Comparison of ENCODE assay signal across 10 cellular contexts in the genomic region with DNA sequence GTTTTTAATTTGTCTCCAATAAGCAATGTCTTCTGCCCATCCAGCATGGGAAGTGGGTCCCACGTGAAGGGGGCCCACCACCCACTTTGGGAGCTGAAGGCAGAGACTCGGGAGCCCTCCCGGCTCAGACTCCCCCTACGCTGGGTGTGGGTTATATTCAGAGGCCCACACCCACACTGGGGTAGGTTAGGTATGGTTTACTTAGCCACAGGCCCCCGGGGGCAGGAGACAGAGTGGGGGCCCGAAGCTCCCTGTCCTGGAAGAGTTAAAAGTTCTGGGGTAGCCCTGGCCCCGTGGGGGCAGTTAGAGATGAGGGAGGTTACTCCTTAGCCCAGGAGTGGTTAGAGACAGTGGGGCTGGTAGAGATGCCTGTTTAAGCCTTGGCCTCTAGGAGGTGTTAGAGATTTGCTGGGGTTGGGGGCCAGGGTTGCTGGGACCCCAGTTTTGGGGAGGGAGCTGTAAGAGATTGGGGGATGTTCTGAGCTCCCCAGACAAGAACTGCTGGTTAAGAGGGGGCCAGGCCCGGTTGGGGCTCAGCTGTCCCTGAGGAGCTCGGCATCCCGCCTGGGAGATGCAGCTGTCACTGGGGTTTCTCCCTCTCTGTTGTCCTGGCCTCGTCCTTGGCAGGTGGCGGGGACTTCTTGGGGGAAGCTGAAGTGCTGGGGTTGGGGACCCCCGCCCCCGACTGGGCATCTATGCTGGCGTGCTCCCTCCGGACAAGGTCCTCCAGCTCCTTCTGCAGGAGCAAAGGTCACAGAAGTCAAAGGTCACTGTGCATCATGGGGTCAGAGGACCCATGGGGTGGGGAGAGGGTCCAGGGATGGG. TPM values are rescaled to one million over a fixed set of nuclear protein-coding genes. Genes with fewer than 3 reads are reported as not detected.
A peak's percentile ranks its signal among the peaks of the same experiment; 100 is the strongest.
DNase-seq lines count a peak whose midpoint lies in the region; ATAC-seq and TF ChIP-seq lines count a peak whose summit lies in the region.
"Had no signal": no experiment of that assay in that cellular context is flagged by ENCODE, and none has a peak within 500 bp of the region (broad histone marks: within the 10 kb centered on the region; RNA-seq: fewer than 3 reads in every experiment).

No MANE protein-coding gene starts in this region.

- CTCF ChIA-PET in Caco-2 (lab: Charles Lee) = interaction anchor here (1.4 kb wide), 1 partner anchor 26 kb away, joined by 3 read pairs; no protein-coding TSS in a partner anchor

- no peaks in the 10 kb centered on the region for H3K9me3 Mint-ChIP-seq in Caco-2 (ENCODE audit: unreplicated experiment)
- no peaks in the 10 kb centered on the region for H3K9me3 Mint-ChIP-seq in natural killer cell treated with Interleukin-12 subunit alpha and Interleukin-12 subunit beta and Interleukin-15 and Interleukin-18, amount 100 ng/mL, for 72 hours

- intact Hi-C loops in Caco-2 (cut with micrococcal nuclease; ENCODE audit: unreplicated experiment) = no loop called here

- H3K27me3 ChIP-seq in Caco-2 (replicated peaks; ENCODE audit: control insufficient read depth, insufficient read depth, low read length) (no peaks in the 10 kb centered on the region), Loucy (ENCODE audit: insufficient read depth, low read length, poor library complexity, severe bottlenecking) (no peaks in the 10 kb centered on the region), HAP-1 (ENCODE audit: low read depth) (no peaks in the 10 kb centered on the region)

- no peak for DNase-seq in Caco-2
- DNase-seq in choroid plexus epithelial cell (ENCODE audit: low read depth) = no peak
- DNase-seq in natural killer cell treated with Interleukin-12 subunit alpha and Interleukin-12 subunit beta and Interleukin-15 and Interleukin-18, amount 100 ng/mL, for 72 hours (ENCODE audit: low spot score) = no peak
- DNase-seq in NCI-H345 (lab: John Stamatoyannopoulos, UW) = no peak
- DNase-seq in HAP-1 (ENCODE audit: low spot score in 2 of 2) = no peak
- no peak for DNase-seq in GM19238 (ENCODE audit: insufficient read length, low spot score)
- no peak for DNase-seq in C1 segment of cervical spinal cord (lab: John Stamatoyannopoulos, UW)
- DNase-seq: HCEC 1CT, left ventricle myocardium superior had no signal

- peak; percentile 36 to 37 for ATAC-seq in natural killer cell treated with Interleukin-12 subunit alpha and Interleukin-12 subunit beta and Interleukin-15 and Interleukin-18, amount 100 ng/mL, for 72 hours

- no peaks in the 10 kb centered on the region for H4K20me1 ChIP-seq in Loucy (ENCODE audit: insufficient read depth, low read length, poor library complexity, severe bottlenecking)

- H3K9me3 ChIP-seq in Caco-2 (no peaks in the 10 kb centered on the region), Loucy (ENCODE audit: insufficient read depth, low read depth, low read length) (no peaks in the 10 kb centered on the region), HAP-1 (no peaks in the 10 kb centered on the region)

- H3K27me3 Mint-ChIP-seq in Caco-2 (ENCODE audit: insufficient read depth, unreplicated experiment) = no peaks in the 10 kb centered on the region
- H3K27me3 Mint-ChIP-seq in natural killer cell treated with Interleukin-12 subunit alpha and Interleukin-12 subunit beta and Interleukin-15 and Interleukin-18, amount 100 ng/mL, for 72 hours = no peaks in the 10 kb centered on the region

- H3K36me3 Mint-ChIP-seq in Caco-2 (ENCODE audit: insufficient read depth, unreplicated experiment) = peaks cover 11% of the 10 kb centered on the region
- H3K36me3 Mint-ChIP-seq in natural killer cell treated with Interleukin-12 subunit alpha and Interleukin-12 subunit beta and Interleukin-15 and Interleukin-18, amount 100 ng/mL, for 72 hours = no peaks in the 10 kb centered on the region

- peaks cover 24% of the 10 kb centered on the region for H3F3A ChIP-seq in Loucy (ENCODE audit: low read depth)

- peak overlapping the region; percentile 94 for H3K4me2 ChIP-seq in Loucy (ENCODE audit: low read depth, low read length, poor library complexity, severe bottlenecking)

- H3K4me3 ChIP-seq in Caco-2 (ENCODE audit: low read depth, low read length) = no peak overlapping the region
- peak overlapping the region; percentile 72 for H3K4me3 ChIP-seq in Loucy (ENCODE audit: low read length, poor library complexity, severe bottlenecking)
- no peak overlapping the region for H3K4me3 ChIP-seq in choroid plexus epithelial cell (ENCODE audit: low read depth, low read length)
- no peak overlapping the region for H3K4me3 ChIP-seq in HAP-1

- TSS peak; percentile 69 for BruUV-seq in Caco-2 (replicated peaks; lab: Mats Ljungman, UMichigan)

- peaks cover 33% of the 10 kb centered on the region for H3K4me1 Mint-ChIP-seq in Caco-2 (ENCODE audit: low read depth, unreplicated experiment)
- H3K4me1 Mint-ChIP-seq in natural killer cell treated with Interleukin-12 subunit alpha and Interleukin-12 subunit beta and Interleukin-15 and Interleukin-18, amount 100 ng/mL, for 72 hours (ENCODE audit: low read depth in 2 of 2) = peaks cover 23% of the 10 kb centered on the region in 2 donors

- peak overlapping the region; percentile 89 for H3K27ac Mint-ChIP-seq in Caco-2 (ENCODE audit: unreplicated experiment)
- H3K27ac Mint-ChIP-seq in natural killer cell treated with Interleukin-12 subunit alpha and Interleukin-12 subunit beta and Interleukin-15 and Interleukin-18, amount 100 ng/mL, for 72 hours = peak overlapping the region; percentile 98

- TF ChIP-seq CTCF in Caco-2 (IDR thresholded peaks at IDR 0.05; ENCODE audit: insufficient read depth in 1 of 2, low read depth in 1 of 2, low read length in 1 of 2, severe bottlenecking in 1 of 2, unreplicated experiment in 1 of 2) = no peak
- TF ChIP-seq CTCF in Loucy (conservative IDR thresholded peaks at IDR 0.05; ENCODE audit: low read length) = peak; percentile 40
- peak; percentile 15 for TF ChIP-seq CTCF in choroid plexus epithelial cell (conservative IDR thresholded peaks at IDR 0.05; ENCODE audit: low read depth, low read length)

- POLR2A ChIA-PET in Caco-2 (lab: Charles Lee) = interaction anchor here (1.1 kb wide), 1 partner anchor 28 kb away, joined by 3 read pairs; no protein-coding TSS in a partner anchor

- no peaks in the 10 kb centered on the region for H3K79me2 ChIP-seq in Loucy (ENCODE audit: insufficient read depth, low read length)

- H2AFZ ChIP-seq in Loucy (ENCODE audit: low read length) = peak overlapping the region; percentile 18; the same call in 1 of the 2 replicates

- H3K36me3 ChIP-seq in Caco-2 (ENCODE audit: control insufficient read depth, insufficient read depth, low read length) = no peaks in the 10 kb centered on the region
- H3K36me3 ChIP-seq in Loucy (ENCODE audit: insufficient read depth, low read length) = no peaks in the 10 kb centered on the region
- no peaks in the 10 kb centered on the region for H3K36me3 ChIP-seq in HAP-1 (replicated peaks)

- no peaks in the 10 kb centered on the region for H3K9me2 ChIP-seq in Loucy (replicated peaks; ENCODE audit: low read depth, low read length)

- H3K4me1 ChIP-seq in Caco-2 (peaks cover 55% of the 10 kb centered on the region), Loucy (ENCODE audit: insufficient read depth, low read length, poor library complexity, severe bottlenecking) (peaks cover 35% of the 10 kb centered on the region), HAP-1 (no peaks in the 10 kb centered on the region)

- H3K4me3 Mint-ChIP-seq in Caco-2 (ENCODE audit: unreplicated experiment) = peak overlapping the region; percentile 34
- H3K4me3 Mint-ChIP-seq in natural killer cell treated with Interleukin-12 subunit alpha and Interleukin-12 subunit beta and Interleukin-15 and Interleukin-18, amount 100 ng/mL, for 72 hours = peak overlapping the region; percentile 82

- H3K9ac ChIP-seq in Loucy (ENCODE audit: low read depth, low read length, poor library complexity, severe bottlenecking) = peak overlapping the region; percentile 94

- in situ Hi-C loops in HAP-1 (cut with MboI; ENCODE audit: low sequenced_read_pairs) = no loop called here

RNA-seq across cellular contexts. Expression of gene RINL, which starts 0.7 kb away (rescaled TPM):
- 1.5 and 1.9 TPM in 2 replicates for total RNA-seq in Caco-2 (2022)
- 10 to 100 TPM; 58.1 to 63.8 TPM for total RNA-seq in natural killer cell treated with Interleukin-12 subunit alpha and Interleukin-12 subunit beta and Interleukin-15 and Interleukin-18, amount 100 ng/mL, for 72 hours

RNA-seq across cellular contexts. Expression of gene SIRT2, which starts 20.6 kb away (rescaled TPM):
- total RNA-seq in Caco-2 (2022) = 33.3 and 34.4 TPM in 2 replicates
- total RNA-seq in natural killer cell treated with Interleukin-12 subunit alpha and Interleukin-12 subunit beta and Interleukin-15 and Interleukin-18, amount 100 ng/mL, for 72 hours = 10 to 100 TPM; 60.9 to 87.3 TPM

RNA-seq across cellular contexts. Expression of gene NFKBIB, which starts 21.0 kb away (rescaled TPM):
- 43.9 and 52.6 TPM in 2 replicates for total RNA-seq in Caco-2 (2022)
- total RNA-seq in natural killer cell treated with Interleukin-12 subunit alpha and Interleukin-12 subunit beta and Interleukin-15 and Interleukin-18, amount 100 ng/mL, for 72 hours = 100 to 1,000 TPM; 106 to 108 TPM

RNA-seq across cellular contexts. Expression of gene HNRNPL, which starts 29.0 kb away (rescaled TPM):
- total RNA-seq in Caco-2 (2022) = 443 and 446 TPM in 2 replicates
- total RNA-seq in natural killer cell treated with Interleukin-12 subunit alpha and Interleukin-12 subunit beta and Interleukin-15 and Interleukin-18, amount 100 ng/mL, for 72 hours = 100 to 1,000 TPM; 559 to 561 TPM

RNA-seq across cellular contexts. Expression of gene CCER2, which starts 33.2 kb away (rescaled TPM):
- total RNA-seq in Caco-2 (2022) = 0.68 TPM in 1 of 2 replicates, not detected in the other
- 1 to 10 TPM in 1 of 2 donors, under 1 TPM in 1; 0.74 to 1.2 TPM for total RNA-seq in natural killer cell treated with Interleukin-12 subunit alpha and Interleukin-12 subunit beta and Interleukin-15 and Interleukin-18, amount 100 ng/mL, for 72 hours
- total RNA-seq: left ventricle myocardium superior had no signal

Comparison
In these comparisons a context has a peak if more than half of its experiments do, and no peak if none do; other contexts are left out.
1. CTCF ChIP-seq: peak in Loucy (single experiment) and choroid plexus epithelial cell (single experiment); none in Caco-2 (0 of 2).
2. RNA of gene RINL, which starts 0.7 kb away (total RNA-seq): 58.1 to 63.8 TPM in natural killer cell treated with Interleukin-12 subunit alpha and Interleukin-12 subunit beta and Interleukin-15 and Interleukin-18, amount 100 ng/mL, for 72 hours; 1.5 to 1.9 TPM in Caco-2; every median in the first group is over 10 times any median in the second.